Comparison of ENCODE assay signal across 1 cellular context in genomic region chr16:85386467-85387170, GRCh38.
TF ChIP-seq lines count a peak whose summit lies in the region.

No MANE protein-coding gene starts in this region.

TF ChIP-seq in IMR-90, 13 proteins besides CTCF, POLR2A, EP300 and RAD21 (continued from another document):
- TF ChIP-seq USF2 (IDR thresholded peaks at IDR 0.05; ENCODE audit: low read depth, low read length) (no peak), MAFK (IDR thresholded peaks at IDR 0.05; ENCODE audit: low read depth, low read length) (no peak), MAZ (IDR thresholded peaks at IDR 0.05; ENCODE audit: borderline replicate concordance, low read depth, low read length) (no peak), CHD1 (IDR thresholded peaks at IDR 0.05; ENCODE audit: low read depth, low read length) (no peak), NFE2L2 (IDR thresholded peaks at IDR 0.05; ENCODE audit: low read depth, low read length) (no peak), BHLHE40 (IDR thresholded peaks at IDR 0.05; ENCODE audit: low read depth, low read length) (no peak), CEBPB (IDR thresholded peaks at IDR 0.05; ENCODE audit: low read depth, low read length) (no peak), RCOR1 (IDR thresholded peaks at IDR 0.05; ENCODE audit: insufficient replicate concordance, low read length) (no peak)
